Comparison of ENCODE assay signal across 12 cellular contexts in the genomic region with DNA sequence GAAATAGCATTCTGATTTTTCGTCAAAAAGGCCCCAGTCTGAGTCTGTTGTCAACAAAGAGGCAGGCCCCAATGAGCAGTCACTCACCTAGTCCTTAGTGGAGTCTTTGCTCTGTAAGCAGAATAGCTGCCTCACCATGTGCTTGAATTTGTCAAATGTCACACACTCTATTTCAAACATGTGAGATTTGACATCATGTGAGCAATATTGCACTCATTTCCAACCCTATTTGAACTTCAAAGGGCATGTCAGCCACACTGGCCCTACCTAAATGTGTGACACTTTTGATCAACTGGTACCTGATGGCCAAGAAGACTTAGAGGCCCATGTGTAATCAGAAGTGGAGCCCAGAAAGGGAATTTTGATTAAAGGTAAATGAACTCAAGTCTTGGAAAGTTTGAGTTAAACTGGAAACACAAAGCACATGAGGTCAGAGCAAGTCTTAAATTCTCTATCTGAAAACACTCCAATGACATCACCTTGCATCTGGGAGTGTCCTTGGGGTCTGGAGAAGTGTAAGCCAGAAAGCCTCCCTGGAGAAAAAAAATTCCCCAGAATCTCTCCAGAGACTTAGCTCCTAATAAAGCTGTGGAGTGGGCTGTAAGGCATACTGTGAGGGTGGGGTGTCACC. TPM values are rescaled to one million over a fixed set of nuclear protein-coding genes. Genes with fewer than 3 reads are reported as not detected.
A peak's percentile ranks its signal among the peaks of the same experiment; 100 is the strongest.
DNase-seq lines count a peak whose midpoint lies in the region; ATAC-seq, FAIRE-seq and TF ChIP-seq lines count a peak whose summit lies in the region.
"Had no signal": no experiment of that assay in that cellular context is flagged by ENCODE, and none has a peak within 500 bp of the region (broad histone marks: within the 10 kb centered on the region; RNA-seq: fewer than 3 reads in every experiment).

No MANE protein-coding gene starts in this region.

- ATAC-seq in GM12878 (no peak), natural killer cell (no peak), HG02938 (IDR thresholded peaks at IDR 0.05; ENCODE audit: unreplicated experiment) (no peak), HG03175 (IDR thresholded peaks at IDR 0.05; ENCODE audit: unreplicated experiment) (no peak)

- RAD21 ChIA-PET in GM12878 (lab: Charles Lee; ENCODE audit: unreplicated experiment): no interaction called here

- H3K4me1 Mint-ChIP-seq in Caco-2 (ENCODE audit: low read depth, unreplicated experiment) (peaks cover 6% of the 10 kb centered on the region), HFFc6 (ENCODE audit: low read depth) (peaks cover 29% of the 10 kb centered on the region), natural killer cell (peaks cover 10 to 14% of the 10 kb centered on the region in 2 donors)

- peaks cover 22% of the 10 kb centered on the region for H3K4me1 ChIP-seq in Caco-2
- H3K4me1 ChIP-seq in GM12878 (ENCODE audit: control insufficient read depth, insufficient read depth, low read length): 0 out of 2 replicates have a peak, but pooled peaks cover 5% of the 10 kb centered on the region
- H3K4me1 ChIP-seq: neural progenitor cell had no signal

- H3K27me3 ChIP-seq in Caco-2 (replicated peaks; ENCODE audit: control insufficient read depth, insufficient read depth, low read length) (no peaks in the 10 kb centered on the region), GM12878 (replicated peaks in 1 of 2; ENCODE audit: control insufficient read depth in 2 of 2, insufficient read depth in 2 of 2, low read length in 1 of 2) (no peaks in the 10 kb centered on the region)
- H3K27me3 ChIP-seq: neural progenitor cell had no signal

- no peak for TF ChIP-seq CTCF in Caco-2 (IDR thresholded peaks at IDR 0.05; ENCODE audit: insufficient read depth in 1 of 2, low read depth in 1 of 2, low read length in 1 of 2, severe bottlenecking in 1 of 2, unreplicated experiment in 1 of 2)
- TF ChIP-seq CTCF in HFFc6 (IDR thresholded peaks at IDR 0.05): no peak
- TF ChIP-seq CTCF in GM12878 (IDR thresholded peaks at IDR 0.05 in 2 of 3, conservative IDR thresholded peaks at IDR 0.05 in 1 of 3; ENCODE audit: control insufficient read depth in 2 of 3, extremely low read depth in 1 of 3, insufficient read depth in 1 of 3, low read depth in 3 of 3, low read length in 3 of 3): no peak
- no peak for TF ChIP-seq CTCF in natural killer cell (IDR thresholded peaks at IDR 0.05)
- no peak for TF ChIP-seq CTCF in GM13976 (IDR thresholded peaks at IDR 0.05; ENCODE audit: borderline replicate concordance, control extremely low read depth, extremely low read depth, insufficient read depth, missing control alignments)

- BruUV-seq in Caco-2 (replicated peaks; lab: Mats Ljungman, UMichigan) (no TSS peak), GM12878 (replicated peaks; lab: Mats Ljungman, UMichigan) (no TSS peak)

- SMC1A ChIA-PET in GM12878 (lab: Charles Lee; ENCODE audit: uncharacterized antibody, unreplicated experiment): no interaction called here

- no peak overlapping the region for H3K9ac ChIP-seq in GM12878 (ENCODE audit: control insufficient read depth, insufficient read depth, low read length)
- H3K9ac ChIP-seq: neural progenitor cell had no signal

- no peaks in the 10 kb centered on the region for H4K20me1 ChIP-seq in GM12878 (ENCODE audit: control insufficient read depth, insufficient read depth)

- 43% methylated on average over 1 of the region's 1 CpG for WGBS in GM12878 (ENCODE audit: insufficient coverage, insufficient replicate concordance, low lambda C conversion rate, missing lambda C conversion rate)

- H3K27ac ChIP-seq in GM12878 (ENCODE audit: control insufficient read depth, insufficient read depth): no peak overlapping the region
- H3K27ac ChIP-seq: neural progenitor cell had no signal

- POLR2A ChIA-PET in Caco-2 (lab: Charles Lee): no interaction called here
- POLR2A ChIA-PET in GM12878 (lab: Charles Lee): no interaction called here

- H3K4me2 ChIP-seq in GM12878 (ENCODE audit: control insufficient read depth, insufficient read depth): no peak overlapping the region
- H3K4me2 ChIP-seq: neural progenitor cell had no signal

- TF ChIP-seq RAD21 in GM12878 (IDR thresholded peaks at IDR 0.05; ENCODE audit: insufficient read depth, low read depth, low read length): no peak

- no peaks in the 10 kb centered on the region for H3K79me2 ChIP-seq in GM12878 (ENCODE audit: control insufficient read depth, insufficient read depth, low read length)

- no peak for TF ChIP-seq POLR2A in GM12878 (IDR thresholded peaks at IDR 0.05; ENCODE audit: low read depth, low read length)

- H3K9me3 Mint-ChIP-seq in Caco-2 (ENCODE audit: unreplicated experiment) (no peaks in the 10 kb centered on the region), HFFc6 (no peaks in the 10 kb centered on the region), natural killer cell (no peaks in the 10 kb centered on the region)
- H3K9me3 Mint-ChIP-seq: immature natural killer cell had no signal

- no peaks in the 10 kb centered on the region for H3K36me3 ChIP-seq in Caco-2 (ENCODE audit: control insufficient read depth, insufficient read depth, low read length)
- no peaks in the 10 kb centered on the region for H3K36me3 ChIP-seq in GM12878 (ENCODE audit: control insufficient read depth in 2 of 2, insufficient read depth in 2 of 2, low read length in 1 of 2)
- H3K36me3 ChIP-seq: neural progenitor cell had no signal

- no peak overlapping the region for H3K4me3 ChIP-seq in Caco-2 (ENCODE audit: low read depth, low read length)
- H3K4me3 ChIP-seq in GM12878: no peak overlapping the region
- H3K4me3 ChIP-seq: neural progenitor cell had no signal

- intact Hi-C loops in Caco-2 (cut with micrococcal nuclease; ENCODE audit: unreplicated experiment): loop anchor here (1.0 to 5.0 kb wide), 3 partner anchors 29 to 197 kb away; no protein-coding TSS in a partner anchor
- intact Hi-C loops in GM12878 (cut with micrococcal nuclease; ENCODE audit: unreplicated experiment): no loop called here
- intact Hi-C loops in natural killer cell (cut with micrococcal nuclease): no loop called here

- H3K27ac Mint-ChIP-seq in Caco-2 (ENCODE audit: unreplicated experiment): peak overlapping the region; percentile 63
- H3K27ac Mint-ChIP-seq in HFFc6: peak overlapping the region; percentile 85
- peak overlapping the region; percentile 35 to 86 for H3K27ac Mint-ChIP-seq in natural killer cell
- H3K27ac Mint-ChIP-seq: neural progenitor cell had no signal

- no peak overlapping the region for H2AFZ ChIP-seq in GM12878 (ENCODE audit: control insufficient read depth, low read depth, low read length)
- H2AFZ ChIP-seq: neural progenitor cell had no signal

- H3K4me3 Mint-ChIP-seq in Caco-2 (ENCODE audit: unreplicated experiment): peak overlapping the region; percentile 42
- peak overlapping the region; percentile 52 for H3K4me3 Mint-ChIP-seq in HFFc6
- H3K4me3 Mint-ChIP-seq in natural killer cell: no peak overlapping the region
- H3K4me3 Mint-ChIP-seq: neural progenitor cell had no signal

- CTCF ChIA-PET in Caco-2 (lab: Charles Lee): no interaction called here
- CTCF ChIA-PET in GM12878 (lab: Yijun Ruan, JAX): no interaction called here

- no peak for TF ChIP-seq EP300 in GM12878 (IDR thresholded peaks at IDR 0.05; ENCODE audit: borderline replicate concordance in 1 of 2, control insufficient read depth in 1 of 2, low read depth in 2 of 2, low read length in 2 of 2)

- no peak for DNase-seq in Caco-2
- peak; percentile 42 for DNase-seq in HFFc6
- DNase-seq in GM12878 (ENCODE audit: low read depth, low spot score): no peak
- DNase-seq in natural killer cell: no peak
- DNase-seq in GM13976 (ENCODE audit: low spot score): no peak
- no peak for DNase-seq in SKM-1 treated with dmso at 0.1 percent for 144 hours (lab: John Stamatoyannopoulos, UW; ENCODE audit: unreplicated experiment)
- DNase-seq: NCI-H1105 had no signal

- no peak for FAIRE-seq in GM12878 (lab: Jason Lieb, UNC)
- FAIRE-seq: bronchial epithelial cell had no signal

- in situ Hi-C loops in GM12878 (cut with MboI) (no loop called here), GM13976 (cut with MboI; ENCODE audit: low sequenced_read_pairs, unreplicated experiment) (no loop called here)

- H3K27me3 Mint-ChIP-seq in Caco-2 (ENCODE audit: insufficient read depth, unreplicated experiment) (no peaks in the 10 kb centered on the region), HFFc6 (ENCODE audit: insufficient read depth) (no peaks in the 10 kb centered on the region; the same call in none of the 2 replicates), natural killer cell (ENCODE audit: low read depth in 2 of 2) (peaks cover 0 to 5% of the 10 kb centered on the region in 2 donors)

- H3K9me3 ChIP-seq in Caco-2 (no peaks in the 10 kb centered on the region), GM12878 (replicated peaks; ENCODE audit: control insufficient read depth, insufficient read depth, low read length) (no peaks in the 10 kb centered on the region)

- H3K36me3 Mint-ChIP-seq in Caco-2 (ENCODE audit: insufficient read depth, unreplicated experiment): no peaks in the 10 kb centered on the region
- peaks cover 5% of the 10 kb centered on the region; the same call in 1 of the 2 replicates for H3K36me3 Mint-ChIP-seq in HFFc6 (ENCODE audit: low read depth)
- H3K36me3 Mint-ChIP-seq in natural killer cell: no peaks in the 10 kb centered on the region
- H3K36me3 Mint-ChIP-seq: immature natural killer cell, neural progenitor cell had no signal

RNA-seq across cellular contexts. Expression of a gene that starts 59.5 kb away (rescaled TPM):
- total RNA-seq in Caco-2 (2022) (1.9 and 2.7 TPM in 2 replicates), GM12878 (2014; rRNA removed) (0.17 TPM in 1 of 2 replicates, not detected in the other), GM12878 (2014; rRNA removed; fragmentation: Illumina TruSeq; extraction: Trizol) (0.18 TPM in 1 of 2 replicates, not detected in the other), GM12878 (2021) (not detected in 2 replicates), natural killer cell (not detected)
- total RNA-seq in HFFc6 (2021; fragmentation: NEBNext Ultra II Directional; extraction: Animal tissue kit (Norgen Biotek cat#: 25700)): under 1 TPM in 1 of 6 experiments, not detected in 5; 0.51 TPM
- not detected in 2 replicates for total RNA-seq in GM12878 (2013; cell fraction: nucleolus; rRNA removed)
- not detected for polyA plus RNA-seq in GM12878 (2011; ENCODE audit: low read depth)
- polyA plus RNA-seq in GM12878 (2011; rRNA removed) (0.05 TPM in 1 of 2 replicates, not detected in the other), GM12878 (2014; fragmentation: Illumina TruSeq; extraction: Trizol) (0.33 TPM in 1 of 2 replicates, not detected in the other), GM12878 (2014; fragmentation: Nextera tagmentation; extraction: Ambion mirVana) (under 1 TPM in 1 of 2 experiments, not detected in 1; 0.07 TPM), GM12878 (2014; rRNA removed) (not detected in 2 replicates), GM12878 (2016; fragmentation: Nextera tagmentation; extraction: Ambion mirVana) (under 1 TPM in 1 of 2 experiments, not detected in 1; 0.42 TPM)
- 0.13 and 0.15 TPM in 2 replicates for polyA plus RNA-seq in GM12878 (2011; cell fraction: cytosol; rRNA removed)
- polyA plus RNA-seq in GM12878 (2011; cell fraction: nucleus; rRNA removed): not detected in 2 replicates
- 0.10 TPM in 1 of 2 replicates, not detected in the other for polyA plus RNA-seq in GM12878 (2012)
- not detected in 2 replicates for polyA minus RNA-seq in GM12878 (2011; rRNA and poly(A)+ RNA removed)
- polyA minus RNA-seq in GM12878 (2011; cell fraction: cytosol; rRNA and poly(A)+ RNA removed): not detected in 2 replicates
- not detected in 2 replicates for polyA minus RNA-seq in GM12878 (2011; cell fraction: nucleus; rRNA and poly(A)+ RNA removed)
- polyA plus RNA-seq: immature natural killer cell had no signal
